ENCODE assay signal across 11 cellular contexts in the genomic region with DNA sequence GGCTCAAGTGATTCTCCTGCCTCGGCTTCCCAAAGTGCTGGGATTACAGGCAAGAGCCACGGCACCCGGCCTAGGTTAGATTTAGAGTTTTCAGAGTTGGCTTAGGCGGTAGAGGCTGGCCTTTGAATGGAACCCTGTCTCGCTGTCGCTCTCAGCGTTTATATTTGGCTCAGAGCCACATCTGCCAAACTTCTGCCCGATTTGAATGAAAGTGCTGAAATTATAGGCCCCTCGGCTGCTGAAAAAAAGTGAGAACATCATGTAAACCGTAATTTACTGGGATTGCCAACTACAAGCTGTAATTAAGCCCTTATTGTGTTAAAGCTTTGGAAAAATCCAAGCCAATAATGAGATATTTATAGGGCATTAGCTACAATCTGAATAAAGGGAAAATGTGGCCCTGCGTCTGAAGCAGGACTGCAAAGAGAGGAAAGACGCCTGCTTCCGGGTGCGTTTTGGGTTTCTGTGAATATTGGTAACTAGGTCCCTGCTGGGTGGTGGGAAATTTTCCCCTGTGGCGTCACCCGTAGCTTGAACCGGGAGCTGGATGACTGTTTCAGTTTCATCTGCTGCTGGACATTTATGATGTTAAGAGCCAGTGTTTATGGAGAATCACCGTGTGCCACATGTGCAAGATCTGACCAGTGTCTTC. TPM values are rescaled to one million over a fixed set of nuclear protein-coding genes. Genes with fewer than 3 reads are reported as not detected.
DNase-seq lines count a peak whose midpoint lies in the region; ATAC-seq and TF ChIP-seq lines count a peak whose summit lies in the region.
"Had no signal": no experiment of that assay in that cellular context is flagged by ENCODE, and none has a peak within 500 bp of the region (broad histone marks: within the 10 kb centered on the region; RNA-seq: fewer than 3 reads in every experiment).

No MANE protein-coding gene starts in this region.

- H3K36me3 Mint-ChIP-seq in activated naive CD4-positive, alpha-beta T cell treated with anti-CD3 and anti-CD28 coated beads, Interleukin-2, amount 50 U/mL, for 72 hours: peaks cover 0 to 23% of the 10 kb centered on the region in 2 donors

- peak overlapping the region; percentile 58 to 73 for H3K27ac Mint-ChIP-seq in activated naive CD4-positive, alpha-beta T cell treated with anti-CD3 and anti-CD28 coated beads, Interleukin-2, amount 50 U/mL, for 72 hours

- H3K27ac ChIP-seq in RWPE1 (peak overlapping the region; percentile 7; the same call in 1 of the 2 replicates), substantia nigra (ENCODE audit: low read depth, low read length, poor library complexity, severe bottlenecking) (peak overlapping the region; percentile 88)
- H3K27ac ChIP-seq: right lobe of liver had no signal

- POLR2A ChIA-PET in RWPE1 (lab: Yijun Ruan, JAX; ENCODE audit: low non-redundant PET): no interaction called here

- CTCF ChIA-PET in RWPE1 (lab: Yijun Ruan, JAX): no interaction called here

- no peak for DNase-seq in activated naive CD4-positive, alpha-beta T cell treated with anti-CD3 and anti-CD28 coated beads, Interleukin-2, amount 50 U/mL, for 72 hours (ENCODE audit: low spot score in 2 of 2)
- no peak for DNase-seq in activated naive CD4-positive, alpha-beta T cell (lab: John Stamatoyannopoulos, UW)
- no peak for DNase-seq in RWPE1 (ENCODE audit: low spot score)
- peak; percentile 45 for DNase-seq in fibroblast of peridontal ligament (ENCODE audit: extremely low read depth)
- peak in 13 of 49 donors; percentile 11 to 35 (median 22) for DNase-seq in substantia nigra (lab: John Stamatoyannopoulos, UW)
- no peak for DNase-seq in stimulated activated CD4-positive, alpha-beta T cell treated with anti-CD3 and anti-CD28 coated beads, Interleukin-4, amount 100 ng/mL, for 1 hour
- DNase-seq: activated CD4-positive, alpha-beta T cell treated with anti-CD3 and anti-CD28 coated beads, Interleukin-2, amount 50 U/mL, for 4 hours; mesendoderm; right lobe of liver had no signal

- no peak for TF ChIP-seq CTCF in RWPE1 (conservative IDR thresholded peaks at IDR 0.05; ENCODE audit: low read depth)

- no peak for TF ChIP-seq POLR2A in GM18505 (IDR thresholded peaks at IDR 0.05; ENCODE audit: borderline replicate concordance, extremely low read depth, insufficient read depth, insufficient read length)

- ATAC-seq in activated naive CD4-positive, alpha-beta T cell treated with anti-CD3 and anti-CD28 coated beads, Interleukin-2, amount 50 U/mL, for 72 hours: no peak
- ATAC-seq in GM19328 (IDR thresholded peaks at IDR 0.05; ENCODE audit: unreplicated experiment): no peak
- ATAC-seq in GM18505 (IDR thresholded peaks at IDR 0.05; ENCODE audit: unreplicated experiment): no peak
- ATAC-seq: right lobe of liver had no signal

- H3K9me3 Mint-ChIP-seq in activated naive CD4-positive, alpha-beta T cell treated with anti-CD3 and anti-CD28 coated beads, Interleukin-2, amount 50 U/mL, for 72 hours: no peaks in the 10 kb centered on the region

RNA-seq across cellular contexts. Expression of a gene that starts 9.8 kb away (rescaled TPM):
- total RNA-seq in activated naive CD4-positive, alpha-beta T cell treated with anti-CD3 and anti-CD28 coated beads, Interleukin-2, amount 50 U/mL, for 72 hours: 100 to 1,000 TPM; 191 to 219 TPM

RNA-seq across cellular contexts. Expression of a gene that starts 26.5 kb away (rescaled TPM):
- 10 to 100 TPM; 47.4 to 48.4 TPM for total RNA-seq in activated naive CD4-positive, alpha-beta T cell treated with anti-CD3 and anti-CD28 coated beads, Interleukin-2, amount 50 U/mL, for 72 hours
